In genomic region chr14:70045715-70046535, GRCh38 we compare ENCODE assay signal across 8 cellular contexts.
DNase-seq lines count a peak whose midpoint lies in the region; ATAC-seq and TF ChIP-seq lines count a peak whose summit lies in the region.

No MANE protein-coding gene starts in this region.

- H3K27ac ChIP-seq in Peyer's patch: no peak overlapping the region

- no peak overlapping the region for H3K4me3 Mint-ChIP-seq in activated T-cell treated with anti-CD3 and anti-CD28 coated beads, Interleukin-2, amount 50 U/mL, for 4 hours

- no peak overlapping the region for H3K4me3 ChIP-seq in Peyer's patch
- no peak overlapping the region for H3K4me3 ChIP-seq in epithelial cell of proximal tubule (ENCODE audit: low read depth, low read length)

- no peaks in the 10 kb centered on the region for H3K4me1 Mint-ChIP-seq in activated T-cell treated with anti-CD3 and anti-CD28 coated beads, Interleukin-2, amount 50 U/mL, for 4 hours (ENCODE audit: low read depth)

- H3K36me3 ChIP-seq in Peyer's patch: no peaks in the 10 kb centered on the region

- ATAC-seq in GM18909 (IDR thresholded peaks at IDR 0.05; ENCODE audit: poor library complexity, unreplicated experiment): no peak
- no peak for ATAC-seq in activated T-cell treated with anti-CD3 and anti-CD28 coated beads, Interleukin-2, amount 50 U/mL, for 4 hours
- no peak for ATAC-seq in HG02981 (IDR thresholded peaks at IDR 0.05; ENCODE audit: unreplicated experiment)

- no peaks in the 10 kb centered on the region for H3K9me3 Mint-ChIP-seq in activated T-cell treated with anti-CD3 and anti-CD28 coated beads, Interleukin-2, amount 50 U/mL, for 4 hours

- peak in 4 of 6 experiments; percentile 45 to 83 (median 76) for TF ChIP-seq CTCF in Peyer's patch (IDR thresholded peaks at IDR 0.05)
- TF ChIP-seq CTCF in epithelial cell of proximal tubule (conservative IDR thresholded peaks at IDR 0.05; ENCODE audit: low read depth, low read length): peak; percentile 83

- H3K27me3 ChIP-seq in Peyer's patch: no peaks in the 10 kb centered on the region

- H3K9me3 ChIP-seq in Peyer's patch: no peaks in the 10 kb centered on the region

- DNase-seq in DMS79 treated with DMSO at 0.1 percent for 48 hours (lab: John Stamatoyannopoulos, UW) (peak; percentile 73), LHCN-M2 (ENCODE audit: low read depth) (peak; percentile 34), Peyer's patch (peak in 2 of 3 donors; percentile 80), epithelial cell of proximal tubule (ENCODE audit: low read depth) (no peak), middle frontal gyrus (ENCODE audit: extremely low spot score, low spot score) (peak; percentile 54)
- DNase-seq in activated T-cell treated with anti-CD3 and anti-CD28 coated beads, Interleukin-2, amount 50 U/mL, for 4 hours: no peak

- H3K27me3 Mint-ChIP-seq in activated T-cell treated with anti-CD3 and anti-CD28 coated beads, Interleukin-2, amount 50 U/mL, for 4 hours (ENCODE audit: low read depth): peaks cover 14% of the 10 kb centered on the region

- no peak for TF ChIP-seq POLR2A in Peyer's patch (IDR thresholded peaks at IDR 0.05)

- no peaks in the 10 kb centered on the region for H3K4me1 ChIP-seq in Peyer's patch

- no peaks in the 10 kb centered on the region for H3K36me3 Mint-ChIP-seq in activated T-cell treated with anti-CD3 and anti-CD28 coated beads, Interleukin-2, amount 50 U/mL, for 4 hours (ENCODE audit: insufficient read depth)

Comparison
In these comparisons a context has a peak if more than half of its experiments do, and no peak if none do; other contexts are left out.
1. DNase-seq: peak in DMS79 treated with DMSO at 0.1 percent for 48 hours (single experiment), LHCN-M2 (single experiment), Peyer's patch (2 of 3) and middle frontal gyrus (single experiment); none in epithelial cell of proximal tubule (single experiment) and activated T-cell treated with anti-CD3 and anti-CD28 coated beads, Interleukin-2, amount 50 U/mL, for 4 hours (single experiment).